Comparison of ENCODE assay signal across 8 cellular contexts in genomic region chr12:49705479-49706267, GRCh38. TPM values are rescaled to one million over a fixed set of nuclear protein-coding genes. Genes with fewer than 3 reads are reported as not detected.
DNase-seq lines count a peak whose midpoint lies in the region; ATAC-seq and TF ChIP-seq lines count a peak whose summit lies in the region.

No MANE protein-coding gene starts in this region.

- H3K4me1 ChIP-seq in Karpas-422 (ENCODE audit: low read length): peaks cover 32% of the 10 kb centered on the region
- peaks cover 7% of the 10 kb centered on the region for H3K4me1 ChIP-seq in hepatocyte (ENCODE audit: insufficient read depth)

- no peak overlapping the region for H2AFZ ChIP-seq in Karpas-422 (ENCODE audit: low read length)
- no peak overlapping the region for H2AFZ ChIP-seq in hepatocyte

- 54% methylated on average over 13 of the region's 13 CpGs for WGBS in hepatocyte (ENCODE audit: low lambda C conversion rate, missing lambda C conversion rate)

- H3K4me2 ChIP-seq in Karpas-422 (ENCODE audit: low read depth, low read length, poor library complexity, severe bottlenecking): peak overlapping the region; percentile 83
- peak overlapping the region; percentile 96 for H3K4me2 ChIP-seq in hepatocyte

- ATAC-seq in GM21825 (IDR thresholded peaks at IDR 0.05; ENCODE audit: unreplicated experiment) (no peak), GM19395 (IDR thresholded peaks at IDR 0.05; ENCODE audit: unreplicated experiment) (no peak)

- no peaks in the 10 kb centered on the region for H3K27me3 Mint-ChIP-seq in activated naive CD8-positive, alpha-beta T cell treated with anti-CD3 and anti-CD28 coated beads for 36 hours

- peak overlapping the region; percentile 73; the same call in 1 of the 2 replicates for H3K4me3 ChIP-seq in Karpas-422 (ENCODE audit: low read length)
- no peak overlapping the region for H3K4me3 ChIP-seq in hepatocyte
- peak overlapping the region; percentile 72 for H3K4me3 ChIP-seq in retinal pigment epithelial cell (ENCODE audit: low read length)

- H3K36me3 ChIP-seq in Karpas-422 (ENCODE audit: insufficient read depth, low read length) (no peaks in the 10 kb centered on the region), hepatocyte (replicated peaks; ENCODE audit: insufficient read depth, low read depth) (no peaks in the 10 kb centered on the region)

- peak overlapping the region; percentile 68 for H3K27ac Mint-ChIP-seq in activated naive CD8-positive, alpha-beta T cell treated with anti-CD3 and anti-CD28 coated beads for 36 hours

- H3K79me2 ChIP-seq in Karpas-422 (ENCODE audit: low read length) (no peaks in the 10 kb centered on the region), hepatocyte (peaks cover 32% of the 10 kb centered on the region)

- H3K27ac ChIP-seq in Karpas-422 (ENCODE audit: low read length) (no peak overlapping the region), hepatocyte (peak overlapping the region; percentile 94)

- H3K36me3 Mint-ChIP-seq in activated naive CD8-positive, alpha-beta T cell treated with anti-CD3 and anti-CD28 coated beads for 36 hours: peaks cover 6% of the 10 kb centered on the region

- H3K9me2 ChIP-seq in Karpas-422 (replicated peaks; ENCODE audit: insufficient read depth, low read length) (no peaks in the 10 kb centered on the region), hepatocyte (replicated peaks; ENCODE audit: insufficient read depth) (no peaks in the 10 kb centered on the region)

- H3K9me3 Mint-ChIP-seq in activated naive CD8-positive, alpha-beta T cell treated with anti-CD3 and anti-CD28 coated beads for 36 hours: no peaks in the 10 kb centered on the region

- peak overlapping the region; percentile 97 for H3K4me3 Mint-ChIP-seq in activated naive CD8-positive, alpha-beta T cell treated with anti-CD3 and anti-CD28 coated beads for 36 hours

- DNase-seq in ELF-1 (ENCODE audit: low read depth, low spot score) (peak; percentile 39), Karpas-422 (peak; percentile 49), hepatocyte (ENCODE audit: low spot score) (no peak), retinal pigment epithelial cell (ENCODE audit: low read depth) (peak; percentile 51)
- peak; percentile 48 for DNase-seq in activated naive CD8-positive, alpha-beta T cell treated with anti-CD3 and anti-CD28 coated beads for 36 hours
- DNase-seq in central memory CD4-positive, alpha-beta T cell: no peak

- TF ChIP-seq CTCF in hepatocyte (IDR thresholded peaks at IDR 0.05; ENCODE audit: poor library complexity) (no peak), retinal pigment epithelial cell (conservative IDR thresholded peaks at IDR 0.05; ENCODE audit: low read depth, low read length) (no peak)

- peaks cover 47% of the 10 kb centered on the region for H3K4me1 Mint-ChIP-seq in activated naive CD8-positive, alpha-beta T cell treated with anti-CD3 and anti-CD28 coated beads for 36 hours

- peak overlapping the region; percentile 78; the same call in 1 of the 2 replicates for H3K9ac ChIP-seq in Karpas-422 (ENCODE audit: low read length)

- H4K20me1 ChIP-seq in Karpas-422 (ENCODE audit: insufficient read depth, low read depth, low read length) (peaks cover 11% of the 10 kb centered on the region; the same call in 1 of the 2 replicates), hepatocyte (ENCODE audit: insufficient read depth, poor library complexity, severe bottlenecking) (no peaks in the 10 kb centered on the region)

- no peaks in the 10 kb centered on the region for H3K9me3 ChIP-seq in Karpas-422 (ENCODE audit: low read length)
- no peaks in the 10 kb centered on the region for H3K9me3 ChIP-seq in hepatocyte (ENCODE audit: low read depth)

- no peaks in the 10 kb centered on the region for H3K27me3 ChIP-seq in Karpas-422 (ENCODE audit: low read length)
- H3K27me3 ChIP-seq in hepatocyte: peaks cover 30% of the 10 kb centered on the region

RNA-seq across cellular contexts. Expression of gene FMNL3, which starts 1.5 kb away (rescaled TPM):
- total RNA-seq in Karpas-422 (2014; rRNA removed; shearing (Covaris generic); ENCODE audit: low replicate concordance): 6.7 and 11.4 TPM in 2 replicates
- total RNA-seq in activated naive CD8-positive, alpha-beta T cell treated with anti-CD3 and anti-CD28 coated beads for 36 hours: 10 to 100 TPM; 20.3 to 22.3 TPM
- total RNA-seq in hepatocyte: 8.3 TPM in 2 replicates
- polyA plus RNA-seq in hepatocyte: 3.6 and 5.8 TPM in 2 replicates

RNA-seq across cellular contexts. Expression of gene TMBIM6, which starts 35.7 kb away (rescaled TPM):
- total RNA-seq in Karpas-422 (2014; rRNA removed; shearing (Covaris generic); ENCODE audit: low replicate concordance): 180 and 386 TPM in 2 replicates
- total RNA-seq in activated naive CD8-positive, alpha-beta T cell treated with anti-CD3 and anti-CD28 coated beads for 36 hours: 100 to 1,000 TPM; 400 to 410 TPM
- total RNA-seq in hepatocyte: 534 and 591 TPM in 2 replicates
- 743 and 805 TPM in 2 replicates for polyA plus RNA-seq in hepatocyte

Comparison
In these comparisons a context has a peak if more than half of its experiments do, and no peak if none do; other contexts are left out.
1. DNase-seq: peak in ELF-1 (single experiment), Karpas-422 (single experiment), activated naive CD8-positive, alpha-beta T cell treated with anti-CD3 and anti-CD28 coated beads for 36 hours (single experiment) and retinal pigment epithelial cell (single experiment); none in hepatocyte (single experiment) and central memory CD4-positive, alpha-beta T cell (single experiment).